In genomic region chr6:111407686-111408085, GRCh38 we compare ENCODE assay signal across 28 cellular contexts.
DNase-seq lines count a peak whose midpoint lies in the region; ATAC-seq, FAIRE-seq and TF ChIP-seq lines count a peak whose summit lies in the region.
"Had no signal": no experiment of that assay in that cellular context is flagged by ENCODE, and none has a peak within 500 bp of the region (broad histone marks: within the 10 kb centered on the region; RNA-seq: fewer than 3 reads in every experiment).

No MANE protein-coding gene starts in this region.

- no peak for FAIRE-seq in GM12878 (lab: Jason Lieb, UNC)
- FAIRE-seq: GM18507 had no signal

- in situ Hi-C loops in GM12878 (cut with MboI) (no loop called here), transverse colon (cut with MboI; ENCODE audit: low pct_ligation_motif_present in 1 of 4, low pct_unique_long_range_greater_than_20kb in 1 of 4, low sequenced_read_pairs in 3 of 4) (no loop called here)

- RAD21 ChIA-PET in GM12878 (lab: Charles Lee; ENCODE audit: unreplicated experiment), result interaction anchor here (2.0 to 5.4 kb wide), 3 partner anchors 17 to 149 kb away, joined by 7 to 62 read pairs (median 30); a partner anchor contains a TSS

- H3K79me2 ChIP-seq in GM12878 (ENCODE audit: control insufficient read depth, insufficient read depth, low read length), result peaks cover 3% of the 10 kb centered on the region

- H3K4me3 ChIP-seq in GM12878 (no peak overlapping the region), right lobe of liver (no peak overlapping the region), transverse colon (no peak overlapping the region)
- H3K4me3 ChIP-seq: BLaER1, GM23338, MG63, SJSA1 had no signal

- no peak for DNase-seq in natural killer cell treated with Interleukin-12 subunit alpha and Interleukin-12 subunit beta and Interleukin-15 and Interleukin-18, amount 100 ng/mL, for 72 hours (ENCODE audit: low spot score)
- DNase-seq in natural killer cell, result no peak
- DNase-seq in GM12878 (ENCODE audit: low read depth, low spot score), result no peak
- peak in 1 of 3 donors; percentile 49 for DNase-seq in right lobe of liver
- no peak for DNase-seq in stimulated activated naive B cell treated with anti-CD40 and anti-IgM and Interleukin-4, amounts not matched to agents 10 μg/mL and 1 μg/mL and 100 μg/mL, for 72 hours
- DNase-seq in transverse colon, result no peak
- DNase-seq in left cardiac atrium, result no peak
- DNase-seq: Caco-2; CD4-positive, alpha-beta T cell; DMS 273 treated with DMSO at 0.1 percent for 48 hours; DMS79 treated with DMSO at 0.1 percent for 48 hours; GF-D8; H9; IMR-90; KG1; MG63; NCI-H1417; NCI-H1694; NCI-H2029 treated with DMSO at 0.1 percent for 48 hours; NCI-H2227 treated with DMSO at 0.1 percent for 48 hours; NCI-H526 treated with DMSO at 0.1 percent for 48 hours; Right ventricle myocardium superior; RPMI8226 had no signal

- H4K20me1 ChIP-seq in GM12878 (ENCODE audit: control insufficient read depth, insufficient read depth), result no peaks in the 10 kb centered on the region
- H4K20me1 ChIP-seq: BLaER1 had no signal

- TF ChIP-seq EP300 in GM12878 (IDR thresholded peaks at IDR 0.05; ENCODE audit: borderline replicate concordance in 1 of 2, control insufficient read depth in 1 of 2, low read depth in 2 of 2, low read length in 2 of 2), result no peak
- TF ChIP-seq EP300 in transverse colon (IDR thresholded peaks at IDR 0.05; ENCODE audit: low read depth), result no peak

- H3K4me2 ChIP-seq in GM12878 (ENCODE audit: control insufficient read depth, insufficient read depth), result no peak overlapping the region
- H3K4me2 ChIP-seq: BLaER1, GM23338 had no signal

- H3K27me3 Mint-ChIP-seq in natural killer cell treated with Interleukin-12 subunit alpha and Interleukin-12 subunit beta and Interleukin-15 and Interleukin-18, amount 100 ng/mL, for 72 hours, result no peaks in the 10 kb centered on the region
- H3K27me3 Mint-ChIP-seq in natural killer cell (ENCODE audit: low read depth in 2 of 2), result no peaks in the 10 kb centered on the region
- H3K27me3 Mint-ChIP-seq in stimulated activated naive B cell treated with anti-CD40 and anti-IgM and Interleukin-4, amounts not matched to agents 10 μg/mL and 1 μg/mL and 100 μg/mL, for 72 hours, result no peaks in the 10 kb centered on the region
- H3K27me3 Mint-ChIP-seq: CD4-positive, alpha-beta T cell had no signal

- peak overlapping the region; percentile 44 to 66 for H3K27ac Mint-ChIP-seq in natural killer cell treated with Interleukin-12 subunit alpha and Interleukin-12 subunit beta and Interleukin-15 and Interleukin-18, amount 100 ng/mL, for 72 hours
- no peak overlapping the region for H3K27ac Mint-ChIP-seq in natural killer cell
- H3K27ac Mint-ChIP-seq in stimulated activated naive B cell treated with anti-CD40 and anti-IgM and Interleukin-4, amounts not matched to agents 10 μg/mL and 1 μg/mL and 100 μg/mL, for 72 hours, result peak overlapping the region; percentile 48
- H3K27ac Mint-ChIP-seq: CD4-positive, alpha-beta T cell; GM23338; H9 had no signal

- POLR2A ChIA-PET in GM12878 (lab: Charles Lee), result interaction anchor here (0.6 to 4.1 kb wide), 3 partner anchors 71 to 87 kb away, joined by 4 to 15 read pairs (median 10); no protein-coding TSS in a partner anchor

- no peak for ATAC-seq in natural killer cell treated with Interleukin-12 subunit alpha and Interleukin-12 subunit beta and Interleukin-15 and Interleukin-18, amount 100 ng/mL, for 72 hours
- ATAC-seq in natural killer cell, result no peak
- no peak for ATAC-seq in GM12878
- peak in 3 of 4 donors; percentile 19 to 85 (median 52) for ATAC-seq in right lobe of liver
- no peak for ATAC-seq in stimulated activated naive B cell treated with anti-CD40 and anti-IgM and Interleukin-4, amounts not matched to agents 10 μg/mL and 1 μg/mL and 100 μg/mL, for 72 hours (replicated peaks)
- no peak for ATAC-seq in HG02981 (IDR thresholded peaks at IDR 0.05; ENCODE audit: unreplicated experiment)
- ATAC-seq in left cardiac atrium, result no peak
- ATAC-seq: GM23338 had no signal

- no peak overlapping the region for H2AFZ ChIP-seq in GM12878 (ENCODE audit: control insufficient read depth, low read depth, low read length)
- H2AFZ ChIP-seq: GM23338 had no signal

- BruUV-seq in GM12878 (replicated peaks; lab: Mats Ljungman, UMichigan), result no TSS peak

- H3K9ac ChIP-seq in GM12878 (ENCODE audit: control insufficient read depth, insufficient read depth, low read length), result no peak overlapping the region
- H3K9ac ChIP-seq: BLaER1 had no signal

- no peak overlapping the region for H3K4me3 Mint-ChIP-seq in natural killer cell treated with Interleukin-12 subunit alpha and Interleukin-12 subunit beta and Interleukin-15 and Interleukin-18, amount 100 ng/mL, for 72 hours
- no peak overlapping the region for H3K4me3 Mint-ChIP-seq in natural killer cell
- no peak overlapping the region for H3K4me3 Mint-ChIP-seq in stimulated activated naive B cell treated with anti-CD40 and anti-IgM and Interleukin-4, amounts not matched to agents 10 μg/mL and 1 μg/mL and 100 μg/mL, for 72 hours
- H3K4me3 Mint-ChIP-seq: CD4-positive, alpha-beta T cell; GM23338; H9 had no signal

- no peak for TF ChIP-seq POLR2A in GM12878 (IDR thresholded peaks at IDR 0.05; ENCODE audit: low read depth, low read length)
- TF ChIP-seq POLR2A in right lobe of liver (IDR thresholded peaks at IDR 0.05), result no peak
- no peak for TF ChIP-seq POLR2A in transverse colon (IDR thresholded peaks at IDR 0.05)

- H3K4me1 Mint-ChIP-seq in natural killer cell treated with Interleukin-12 subunit alpha and Interleukin-12 subunit beta and Interleukin-15 and Interleukin-18, amount 100 ng/mL, for 72 hours (ENCODE audit: low read depth in 2 of 2), result peaks cover 16 to 25% of the 10 kb centered on the region in 2 donors
- peaks cover 0 to 7% of the 10 kb centered on the region in 2 donors for H3K4me1 Mint-ChIP-seq in natural killer cell
- H3K4me1 Mint-ChIP-seq in stimulated activated naive B cell treated with anti-CD40 and anti-IgM and Interleukin-4, amounts not matched to agents 10 μg/mL and 1 μg/mL and 100 μg/mL, for 72 hours, result peaks cover 29 to 43% of the 10 kb centered on the region in 2 donors
- H3K4me1 Mint-ChIP-seq: GM23338 had no signal

- H3K27me3 ChIP-seq in GM12878 (replicated peaks in 1 of 2; ENCODE audit: control insufficient read depth in 2 of 2, insufficient read depth in 2 of 2, low read length in 1 of 2) (no peaks in the 10 kb centered on the region), right lobe of liver (no peaks in the 10 kb centered on the region), transverse colon (no peaks in the 10 kb centered on the region)
- H3K27me3 ChIP-seq: BLaER1, MG63, SJSA1 had no signal

- H3K9me3 Mint-ChIP-seq in natural killer cell treated with Interleukin-12 subunit alpha and Interleukin-12 subunit beta and Interleukin-15 and Interleukin-18, amount 100 ng/mL, for 72 hours, result no peaks in the 10 kb centered on the region
- H3K9me3 Mint-ChIP-seq in natural killer cell, result no peaks in the 10 kb centered on the region
- no peaks in the 10 kb centered on the region for H3K9me3 Mint-ChIP-seq in stimulated activated naive B cell treated with anti-CD40 and anti-IgM and Interleukin-4, amounts not matched to agents 10 μg/mL and 1 μg/mL and 100 μg/mL, for 72 hours
- H3K9me3 Mint-ChIP-seq: CD4-positive, alpha-beta T cell; GM23338; H9 had no signal

- no peak for TF ChIP-seq RAD21 in GM12878 (IDR thresholded peaks at IDR 0.05; ENCODE audit: insufficient read depth, low read depth, low read length)

- peaks cover 2 to 24% of the 10 kb centered on the region in 2 experiments for H3K36me3 ChIP-seq in GM12878 (ENCODE audit: control insufficient read depth in 2 of 2, insufficient read depth in 2 of 2, low read length in 1 of 2)
- peaks cover 0 to 3% (median 0%) of the 10 kb centered on the region in 4 donors for H3K36me3 ChIP-seq in right lobe of liver
- peaks cover 0 to 45% (median 4%) of the 10 kb centered on the region in 4 donors for H3K36me3 ChIP-seq in transverse colon

- H3K4me1 ChIP-seq in GM12878 (ENCODE audit: control insufficient read depth, insufficient read depth, low read length) (peaks cover 32% of the 10 kb centered on the region), right lobe of liver (no peaks in the 10 kb centered on the region), transverse colon (peaks cover 0 to 22% (median 3%) of the 10 kb centered on the region in 4 donors)
- H3K4me1 ChIP-seq: Caco-2, SJSA1 had no signal

- SMC1A ChIA-PET in GM12878 (lab: Charles Lee; ENCODE audit: uncharacterized antibody, unreplicated experiment), result interaction anchor here (0.8 to 5.4 kb wide), 6 partner anchors 18 to 148 kb away, joined by 3 to 49 read pairs (median 6); a partner anchor contains a TSS

- peaks cover 4% of the 10 kb centered on the region for H3K36me3 Mint-ChIP-seq in natural killer cell treated with Interleukin-12 subunit alpha and Interleukin-12 subunit beta and Interleukin-15 and Interleukin-18, amount 100 ng/mL, for 72 hours
- H3K36me3 Mint-ChIP-seq in natural killer cell, result peaks cover 6% of the 10 kb centered on the region
- H3K36me3 Mint-ChIP-seq in stimulated activated naive B cell treated with anti-CD40 and anti-IgM and Interleukin-4, amounts not matched to agents 10 μg/mL and 1 μg/mL and 100 μg/mL, for 72 hours, result peaks cover 26 to 29% of the 10 kb centered on the region in 2 donors

- 85% methylated on average over 4 of the region's 4 CpGs for WGBS in GM12878 (ENCODE audit: insufficient coverage, insufficient replicate concordance, low lambda C conversion rate, missing lambda C conversion rate)
- 49% methylated on average over 4 of the region's 4 CpGs for WGBS in right lobe of liver (ENCODE audit: insufficient coverage, low coverage, low lambda C conversion rate, missing lambda C conversion rate)
- 77 to 100% methylated on average over 1 to 4 of the region's 4 CpGs for WGBS in transverse colon (ENCODE audit: low coverage in 1 of 2), 2 donors

- H3K27ac ChIP-seq in GM12878 (ENCODE audit: control insufficient read depth, insufficient read depth) (peak overlapping the region; percentile 59; the same call in 1 of the 2 replicates), right lobe of liver (no peak overlapping the region), transverse colon (no peak overlapping the region)
- H3K27ac ChIP-seq: BLaER1, SJSA1 had no signal

- CTCF ChIA-PET in GM12878 (lab: Yijun Ruan, JAX), result interaction anchor here (1.3 to 1.8 kb wide), 3 partner anchors 71 to 149 kb away, joined by 9 to 11 read pairs (median 10); a partner anchor contains a TSS

- TF ChIP-seq CTCF in natural killer cell (IDR thresholded peaks at IDR 0.05) (no peak), GM12878 (IDR thresholded peaks at IDR 0.05 in 2 of 3, conservative IDR thresholded peaks at IDR 0.05 in 1 of 3; ENCODE audit: control insufficient read depth in 2 of 3, extremely low read depth in 1 of 3, insufficient read depth in 1 of 3, low read depth in 3 of 3, low read length in 3 of 3) (no peak), right lobe of liver (IDR thresholded peaks at IDR 0.05) (no peak), transverse colon (IDR thresholded peaks at IDR 0.05) (no peak)

- intact Hi-C loops in natural killer cell (cut with micrococcal nuclease), result no loop called here
- intact Hi-C loops in GM12878 (cut with micrococcal nuclease; ENCODE audit: unreplicated experiment), result loop anchor here (5.0 kb wide), 1 partner anchor 70 kb away; no protein-coding TSS in a partner anchor
- intact Hi-C loops in right lobe of liver (cut with DNase I), result no loop called here
- intact Hi-C loops in transverse colon (cut with DNase I; ENCODE audit: low total_unique reads), result no loop called here
- intact Hi-C loops in left cardiac atrium (cut with DNase I), result no loop called here

- H3K9me3 ChIP-seq in GM12878 (replicated peaks; ENCODE audit: control insufficient read depth, insufficient read depth, low read length) (peaks cover 9% of the 10 kb centered on the region; the same call in 2 of the 3 replicates), right lobe of liver (no peaks in the 10 kb centered on the region), transverse colon (no peaks in the 10 kb centered on the region)
- H3K9me3 ChIP-seq: Caco-2, SJSA1 had no signal

Comparison
In these comparisons a context has a peak if more than half of its experiments do, and no peak if none do; other contexts are left out.
1. H3K27ac Mint-ChIP-seq: peak in natural killer cell treated with Interleukin-12 subunit alpha and Interleukin-12 subunit beta and Interleukin-15 and Interleukin-18, amount 100 ng/mL, for 72 hours (2 of 2) and stimulated activated naive B cell treated with anti-CD40 and anti-IgM and Interleukin-4, amounts not matched to agents 10 μg/mL and 1 μg/mL and 100 μg/mL, for 72 hours (single experiment); none in natural killer cell (0 of 2).
2. ATAC-seq: peak in right lobe of liver (3 of 4); none in natural killer cell treated with Interleukin-12 subunit alpha and Interleukin-12 subunit beta and Interleukin-15 and Interleukin-18, amount 100 ng/mL, for 72 hours (0 of 2), natural killer cell (0 of 3), GM12878 (single experiment), stimulated activated naive B cell treated with anti-CD40 and anti-IgM and Interleukin-4, amounts not matched to agents 10 μg/mL and 1 μg/mL and 100 μg/mL, for 72 hours (0 of 2), HG02981 (single experiment) and left cardiac atrium (0 of 2).